ENCODE assay signal across 8 cellular contexts in genomic region chr19:13588953-13589833, GRCh38.
DNase-seq lines count a peak whose midpoint lies in the region; ATAC-seq and TF ChIP-seq lines count a peak whose summit lies in the region.

No MANE protein-coding gene starts in this region.

- no peak overlapping the region for H2AFZ ChIP-seq in SU-DHL-6 (ENCODE audit: low read depth, low read length, severe bottlenecking)

- H3K4me3 ChIP-seq in Jurkat, Clone E6-1 (ENCODE audit: low read length) = peak overlapping the region; percentile 7; the same call in 1 of the 2 replicates
- H3K4me3 ChIP-seq in SU-DHL-6 (ENCODE audit: insufficient read depth, low read length, poor library complexity, severe bottlenecking) (no peak overlapping the region), cardiac muscle cell (no peak overlapping the region), psoas muscle (no peak overlapping the region), vagina (no peak overlapping the region)

- 20 to 22% (median 21%) methylated on average over 29 of the region's 29 CpGs for WGBS in psoas muscle, 3 donors

- peak; percentile 92 to 95 for ATAC-seq in activated naive CD4-positive, alpha-beta T cell treated with anti-CD3 and anti-CD28 coated beads, Interleukin-2, amount 50 U/mL, for 72 hours
- peak in 2 of 4 donors; percentile 46 to 56 for ATAC-seq in psoas muscle
- ATAC-seq in GM18870 (IDR thresholded peaks at IDR 0.05; ENCODE audit: unreplicated experiment) = no peak

- no peaks in the 10 kb centered on the region for H4K20me1 ChIP-seq in SU-DHL-6 (ENCODE audit: low read depth, low read length)

- no peak overlapping the region for H3K9ac ChIP-seq in SU-DHL-6 (ENCODE audit: low read length)

- H3F3A ChIP-seq in SU-DHL-6 (ENCODE audit: insufficient read depth) = no peaks in the 10 kb centered on the region

- H3K4me1 ChIP-seq in cardiac muscle cell (ENCODE audit: low read depth) (no peaks in the 10 kb centered on the region), psoas muscle (no peaks in the 10 kb centered on the region), vagina (no peaks in the 10 kb centered on the region)

- no peak overlapping the region for H3K27ac ChIP-seq in SU-DHL-6 (ENCODE audit: low read depth, low read length)
- H3K27ac ChIP-seq in cardiac muscle cell = no peak overlapping the region
- H3K27ac ChIP-seq in psoas muscle = no peak overlapping the region
- no peak overlapping the region for H3K27ac ChIP-seq in vagina

- no peaks in the 10 kb centered on the region for H3K9me2 ChIP-seq in SU-DHL-6 (replicated peaks; ENCODE audit: insufficient read depth, low read length)

- H3K36me3 ChIP-seq in SU-DHL-6 (ENCODE audit: low read length) = no peaks in the 10 kb centered on the region
- H3K36me3 ChIP-seq in cardiac muscle cell = no peaks in the 10 kb centered on the region
- no peaks in the 10 kb centered on the region for H3K36me3 ChIP-seq in psoas muscle (ENCODE audit: insufficient read depth in 1 of 2, low read depth in 1 of 2)
- H3K36me3 ChIP-seq in vagina = no peaks in the 10 kb centered on the region

- no peak overlapping the region for H3K4me2 ChIP-seq in SU-DHL-6 (ENCODE audit: low read depth, low read length, poor library complexity, severe bottlenecking)

- TF ChIP-seq CTCF in SU-DHL-6 (IDR thresholded peaks at IDR 0.05; ENCODE audit: insufficient read depth, low read length, poor library complexity, severe bottlenecking) (peak; percentile 90), cardiac muscle cell (IDR thresholded peaks at IDR 0.05; ENCODE audit: low read depth, low read length) (peak; percentile 94), psoas muscle (IDR thresholded peaks at IDR 0.05) (peak; percentile 86), vagina (IDR thresholded peaks at IDR 0.05) (peak; percentile 70 to 91 (median 87))

- H3K79me2 ChIP-seq in SU-DHL-6 (ENCODE audit: insufficient read depth, low read length) = no peaks in the 10 kb centered on the region

- peak; percentile 72 for DNase-seq in DMS53 (lab: John Stamatoyannopoulos, UW)
- peak; percentile 47 for DNase-seq in Jurkat, Clone E6-1 (ENCODE audit: low read depth, low spot score)
- DNase-seq in activated naive CD4-positive, alpha-beta T cell treated with anti-CD3 and anti-CD28 coated beads, Interleukin-2, amount 50 U/mL, for 72 hours (ENCODE audit: low spot score in 2 of 2) = peak; percentile 77 to 90
- DNase-seq in cardiac muscle cell (ENCODE audit: low read depth in 1 of 2, low spot score in 1 of 2) = peak; percentile 74 to 84
- DNase-seq in psoas muscle = peak; percentile 69 to 77
- no peak for DNase-seq in vagina (ENCODE audit: extremely low spot score in 2 of 2)

- no peaks in the 10 kb centered on the region for H3K9me3 Mint-ChIP-seq in activated naive CD4-positive, alpha-beta T cell treated with anti-CD3 and anti-CD28 coated beads, Interleukin-2, amount 50 U/mL, for 72 hours

- no peak for TF ChIP-seq POLR2A in vagina (IDR thresholded peaks at IDR 0.05)

- no peaks in the 10 kb centered on the region for H3K36me3 Mint-ChIP-seq in activated naive CD4-positive, alpha-beta T cell treated with anti-CD3 and anti-CD28 coated beads, Interleukin-2, amount 50 U/mL, for 72 hours

- H3K9me3 ChIP-seq in SU-DHL-6 (ENCODE audit: insufficient read depth, low read length) (no peaks in the 10 kb centered on the region), cardiac muscle cell (ENCODE audit: low read depth) (no peaks in the 10 kb centered on the region), psoas muscle (no peaks in the 10 kb centered on the region), vagina (no peaks in the 10 kb centered on the region)

- H3K27me3 ChIP-seq in SU-DHL-6 (ENCODE audit: low read length) = no peaks in the 10 kb centered on the region
- no peaks in the 10 kb centered on the region for H3K27me3 ChIP-seq in cardiac muscle cell
- peaks cover 0 to 23% (median 1%) of the 10 kb centered on the region in 3 donors for H3K27me3 ChIP-seq in psoas muscle (ENCODE audit: insufficient read depth in 3 of 3, low read length in 2 of 3)
- no peaks in the 10 kb centered on the region for H3K27me3 ChIP-seq in vagina

- intact Hi-C loops in psoas muscle (cut with DNase I) (loop anchor here (2.0 to 5.0 kb wide), 2 partner anchors 312 kb away; no protein-coding TSS in a partner anchor), vagina (cut with DNase I) (no loop called here)

- no peak overlapping the region for H3K27ac Mint-ChIP-seq in activated naive CD4-positive, alpha-beta T cell treated with anti-CD3 and anti-CD28 coated beads, Interleukin-2, amount 50 U/mL, for 72 hours

Comparison
In these comparisons a context has a peak if more than half of its experiments do, and no peak if none do; other contexts are left out.
1. DNase-seq: peak in DMS53 (single experiment), Jurkat, Clone E6-1 (single experiment), activated naive CD4-positive, alpha-beta T cell treated with anti-CD3 and anti-CD28 coated beads, Interleukin-2, amount 50 U/mL, for 72 hours (2 of 2), cardiac muscle cell (2 of 2) and psoas muscle (2 of 2); none in vagina (0 of 2).
2. Peak in every context shown above with its lines, with median percentiles within 50 percentile points of each other: CTCF ChIP-seq.